ENCODE assay signal across 1 cellular context in genomic region chr21:43727571-43728466, GRCh38.
TF ChIP-seq lines count a peak whose summit lies in the region.

No MANE protein-coding gene starts in this region.

TF ChIP-seq in K562, 482 proteins besides CTCF, POLR2A, EP300 and RAD21 (continues in another document):
- TF ChIP-seq ZBTB40 (IDR thresholded peaks at IDR 0.05) (no peak), ZBTB40 (CRISPR knock-in tag; IDR thresholded peaks at IDR 0.05) (no peak), ZC3H4 (CRISPR knock-in tag; IDR thresholded peaks at IDR 0.05; ENCODE audit: borderline replicate concordance) (peak; percentile 88; the same call in 1 of the 2 replicates), ZNF277 (CRISPR knock-in tag; IDR thresholded peaks at IDR 0.05; ENCODE audit: borderline replicate concordance) (no peak), ZNF41 (CRISPR knock-in tag; conservative IDR thresholded peaks at IDR 0.05) (no peak), CHCHD3 (CRISPR knock-in tag; IDR thresholded peaks at IDR 0.05) (no peak), HNRNPL (IDR thresholded peaks at IDR 0.05; ENCODE audit: low read depth, low read length) (no peak), HES1 (IDR thresholded peaks at IDR 0.05; ENCODE audit: low read depth) (no peak), TSHZ1 (CRISPR knock-in tag; IDR thresholded peaks at IDR 0.05) (no peak), ZNF217 (CRISPR knock-in tag; IDR thresholded peaks at IDR 0.05) (no peak), DLX4 (CRISPR knock-in tag; IDR thresholded peaks at IDR 0.05) (no peak), MLLT1 (IDR thresholded peaks at IDR 0.05) (no peak), JUNB (CRISPR knock-in tag; conservative IDR thresholded peaks at IDR 0.05) (no peak), NFYB (IDR thresholded peaks at IDR 0.05; ENCODE audit: extremely low read depth, insufficient read length) (no peak), CXXC5 (CRISPR knock-in tag; IDR thresholded peaks at IDR 0.05) (no peak), IFI16 (CRISPR knock-in tag; IDR thresholded peaks at IDR 0.05) (no peak), ZNF75A (CRISPR knock-in tag; IDR thresholded peaks at IDR 0.05) (no peak), SMARCA4 (IDR thresholded peaks at IDR 0.05) (no peak), RFX1 (IDR thresholded peaks at IDR 0.05) (no peak), SOX6 (IDR thresholded peaks at IDR 0.05) (no peak), U2AF2 (optimal IDR thresholded peaks at IDR 0.05; ENCODE audit: low read depth, low read length) (no peak), CREM (IDR thresholded peaks at IDR 0.05; ENCODE audit: low read depth) (no peak), MXD1 (CRISPR knock-in tag; IDR thresholded peaks at IDR 0.05; ENCODE audit: borderline replicate concordance, poor library complexity, severe bottlenecking) (no peak), FOS (IDR thresholded peaks at IDR 0.05; ENCODE audit: extremely low read depth, insufficient read length) (no peak), POLR2AphosphoS5 (IDR thresholded peaks at IDR 0.05; ENCODE audit: control insufficient read depth, insufficient read depth, low read depth, low read length) (no peak), GTF2F1 (IDR thresholded peaks at IDR 0.05; ENCODE audit: low read depth, low read length) (no peak), TFE3 (CRISPR knock-in tag; IDR thresholded peaks at IDR 0.05) (peak; percentile 97), AFF1 (IDR thresholded peaks at IDR 0.05; ENCODE audit: low read depth in 1 of 2, partially characterized antibody in 2 of 2) (no peak), ASH1L (IDR thresholded peaks at IDR 0.05; ENCODE audit: borderline replicate concordance, low read depth, partially characterized antibody) (no peak), POLR3A (IDR thresholded peaks at IDR 0.05; ENCODE audit: borderline replicate concordance, extremely low read depth, insufficient read depth, insufficient read length) (no peak), ZNF398 (CRISPR knock-in tag; IDR thresholded peaks at IDR 0.05) (no peak)
